11 cellular contexts compared by ENCODE assay signal in the genomic region with DNA sequence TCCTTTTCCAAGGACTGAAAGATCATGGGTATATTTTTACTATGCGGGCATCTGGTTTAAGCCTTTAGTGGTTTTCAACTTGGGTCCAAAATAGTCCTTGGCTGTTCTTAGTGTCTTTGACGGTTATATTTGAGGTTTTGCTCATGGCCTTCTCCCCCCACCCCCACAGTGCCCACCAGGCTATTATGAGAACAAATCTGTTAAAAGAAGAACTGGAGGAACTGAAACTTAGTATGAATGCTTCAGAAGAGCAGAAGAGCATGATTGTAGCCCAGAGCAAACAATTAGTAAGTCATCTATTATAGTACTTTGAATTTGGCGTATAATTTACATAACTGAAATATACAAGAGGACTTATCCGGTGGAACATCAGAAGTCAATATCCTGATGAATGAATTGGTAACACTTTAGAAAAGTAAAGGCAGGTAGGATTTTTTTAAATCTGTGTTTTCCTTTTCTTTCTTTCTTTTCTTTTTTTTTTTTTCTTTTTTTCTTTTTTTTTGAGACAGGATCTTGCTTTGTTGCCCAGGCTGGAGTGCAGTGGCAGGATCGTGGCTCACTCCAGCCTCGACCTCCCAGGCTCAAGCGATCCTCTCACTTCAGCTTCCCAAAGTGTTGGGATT.
DNase-seq lines count a peak whose midpoint lies in the region; ATAC-seq and TF ChIP-seq lines count a peak whose summit lies in the region.
"Had no signal": no experiment of that assay in that cellular context is flagged by ENCODE, and none has a peak within 500 bp of the region (broad histone marks: within the 10 kb centered on the region; RNA-seq: fewer than 3 reads in every experiment).

No MANE protein-coding gene starts in this region.

- H2AFZ ChIP-seq in OCI-LY7 (ENCODE audit: low read length): no peak overlapping the region
- no peak overlapping the region for H2AFZ ChIP-seq in neuronal stem cell (ENCODE audit: low read length)

- H3K9me2 ChIP-seq in OCI-LY7 (ENCODE audit: insufficient read depth, low read length): no peaks in the 10 kb centered on the region

- no peak overlapping the region for H3K14ac ChIP-seq in neuronal stem cell (ENCODE audit: low read length)

- peaks cover 5% of the 10 kb centered on the region; the same call in 1 of the 2 replicates for H3K79me2 ChIP-seq in OCI-LY7 (ENCODE audit: insufficient read depth, low read depth, low read length)

- H4K8ac ChIP-seq in neuronal stem cell (ENCODE audit: low read depth, low read length): no peak overlapping the region

- no CpG with 5 or more reads among the region's 7 CpGs for WGBS in neuronal stem cell (ENCODE audit: extremely low coverage in 2 of 2, insufficient read length in 2 of 2, insufficient replicate concordance in 1 of 2), 2 donors

- no peak overlapping the region for H3K9ac ChIP-seq in neuronal stem cell (ENCODE audit: low read depth, low read length, poor library complexity)

- H2BK120ac ChIP-seq in neuronal stem cell (ENCODE audit: low read depth, low read length): no peak overlapping the region

- H3K27ac ChIP-seq in OCI-LY7 (ENCODE audit: low read depth, low read length, poor library complexity, severe bottlenecking) (peak overlapping the region; percentile 98), neuronal stem cell (replicated peaks; ENCODE audit: low read length) (no peak overlapping the region)

- CTCF ChIA-PET in OCI-LY7 (lab: Charles Lee; ENCODE audit: unreplicated experiment): interaction anchor here (1.3 kb wide), 1 partner anchor 23 kb away, joined by 3 read pairs; no protein-coding TSS in a partner anchor

- no peaks in the 10 kb centered on the region; the same call in 1 of the 2 replicates for H3K27me3 ChIP-seq in BE2C
- no peaks in the 10 kb centered on the region for H3K27me3 ChIP-seq in neuronal stem cell (ENCODE audit: control insufficient read depth in 3 of 3, insufficient read depth in 3 of 3, low read depth in 1 of 3, low read length in 3 of 3)

- H3K23ac ChIP-seq in neuronal stem cell (ENCODE audit: low read depth, low read length, poor library complexity): no peak overlapping the region

- H3K79me1 ChIP-seq in neuronal stem cell (ENCODE audit: low read depth, low read length): no peaks in the 10 kb centered on the region

- H3K4me2 ChIP-seq in OCI-LY7 (ENCODE audit: low read length) (peak overlapping the region; percentile 58), neuronal stem cell (ENCODE audit: insufficient read depth, low read length, poor library complexity, severe bottlenecking) (no peak overlapping the region)

- no peak overlapping the region for H2BK12ac ChIP-seq in neuronal stem cell (ENCODE audit: low read length)

- H3K36me3 ChIP-seq in OCI-LY7 (ENCODE audit: insufficient read depth, low read length) (peaks cover 52% of the 10 kb centered on the region), BE2C (no peaks in the 10 kb centered on the region), neuronal stem cell (replicated peaks in 1 of 2; ENCODE audit: control insufficient read depth in 2 of 2, insufficient read depth in 2 of 2, low read length in 2 of 2) (no peaks in the 10 kb centered on the region)

- no TSS peak for BruUV-seq in OCI-LY7 (replicated peaks; lab: Mats Ljungman, UMichigan)

- H2BK15ac ChIP-seq in neuronal stem cell (ENCODE audit: low read length): no peak overlapping the region

- intact Hi-C loops in OCI-LY7 (cut with micrococcal nuclease; ENCODE audit: unreplicated experiment): loop anchor here (1.0 kb wide), 3 partner anchors 15 to 32 kb away; a partner anchor contains a TSS

- DNase-seq in OCI-LY7 (ENCODE audit: low spot score) (peak; percentile 96), BE2C (no peak), NCI-H2029 (lab: John Stamatoyannopoulos, UW) (no peak), neuronal stem cell (ENCODE audit: low spot score) (no peak)
- no peak for DNase-seq in activated naive CD4-positive, alpha-beta T cell treated with anti-CD3 and anti-CD28 coated beads, Interleukin-2, amount 50 U/mL, for 16 hours
- DNase-seq: NCI-H1930, trophoblast cell had no signal

- H3K4me1 ChIP-seq in OCI-LY7 (ENCODE audit: insufficient read depth, low read length, poor library complexity, severe bottlenecking) (peaks cover 94% of the 10 kb centered on the region), BE2C (no peaks in the 10 kb centered on the region), neuronal stem cell (ENCODE audit: control insufficient read depth in 2 of 2, insufficient read depth in 1 of 2, low read depth in 1 of 2, low read length in 2 of 2) (peaks cover 0 to 4% of the 10 kb centered on the region in 2 donors)

- ATAC-seq in GM18505 (IDR thresholded peaks at IDR 0.05; ENCODE audit: unreplicated experiment): peak; percentile 75
- peak; percentile 84 for ATAC-seq in GM21423 (IDR thresholded peaks at IDR 0.05; ENCODE audit: unreplicated experiment)
- peak; percentile 79 for ATAC-seq in HG03103 (IDR thresholded peaks at IDR 0.05; ENCODE audit: low read depth, unreplicated experiment)
- ATAC-seq: HCT116 had no signal

- H2AK5ac ChIP-seq in neuronal stem cell (ENCODE audit: low read depth, low read length): no peak overlapping the region

- no peak overlapping the region for H3K18ac ChIP-seq in neuronal stem cell (ENCODE audit: low read length)

- no peak overlapping the region for H4K91ac ChIP-seq in neuronal stem cell (ENCODE audit: low read depth, low read length, poor library complexity)

- H2BK5ac ChIP-seq in neuronal stem cell (ENCODE audit: low read length): no peak overlapping the region

- H3K9me3 ChIP-seq in OCI-LY7 (ENCODE audit: low read length) (peaks cover 53% of the 10 kb centered on the region), BE2C (no peaks in the 10 kb centered on the region), neuronal stem cell (replicated peaks in 1 of 2; ENCODE audit: control insufficient read depth in 2 of 2, insufficient read depth in 1 of 2, low read depth in 1 of 2, low read length in 2 of 2) (peaks cover 3 to 6% of the 10 kb centered on the region in 2 donors)

- H3K4ac ChIP-seq in neuronal stem cell (ENCODE audit: low read length): no peak overlapping the region

- peak overlapping the region; percentile 47 for H3K4me3 ChIP-seq in OCI-LY7 (ENCODE audit: low read depth, low read length, poor library complexity, severe bottlenecking)
- no peak overlapping the region for H3K4me3 ChIP-seq in BE2C (ENCODE audit: low read depth, low read length)
- H3K4me3 ChIP-seq in neuronal stem cell (ENCODE audit: low read length in 2 of 2): no peak overlapping the region

- TF ChIP-seq POLR2A in GM18505 (IDR thresholded peaks at IDR 0.05; ENCODE audit: borderline replicate concordance, extremely low read depth, insufficient read depth, insufficient read length): peak; percentile 29

- H4K20me1 ChIP-seq in OCI-LY7 (ENCODE audit: insufficient read depth, low read length): no peaks in the 10 kb centered on the region

- POLR2A ChIA-PET in OCI-LY7 (lab: Charles Lee): interaction anchor here (0.7 to 16.9 kb wide), 9 partner anchors 8 to 50 kb away, joined by 3 to 854 read pairs (median 61); a partner anchor contains a TSS

- TF ChIP-seq CTCF in OCI-LY7 (conservative IDR thresholded peaks at IDR 0.05; ENCODE audit: low read length) (no peak), BE2C (IDR thresholded peaks at IDR 0.05; ENCODE audit: low read depth, low read length) (no peak)
